ENCODE assay signal across 1 cellular context in the genomic region with DNA sequence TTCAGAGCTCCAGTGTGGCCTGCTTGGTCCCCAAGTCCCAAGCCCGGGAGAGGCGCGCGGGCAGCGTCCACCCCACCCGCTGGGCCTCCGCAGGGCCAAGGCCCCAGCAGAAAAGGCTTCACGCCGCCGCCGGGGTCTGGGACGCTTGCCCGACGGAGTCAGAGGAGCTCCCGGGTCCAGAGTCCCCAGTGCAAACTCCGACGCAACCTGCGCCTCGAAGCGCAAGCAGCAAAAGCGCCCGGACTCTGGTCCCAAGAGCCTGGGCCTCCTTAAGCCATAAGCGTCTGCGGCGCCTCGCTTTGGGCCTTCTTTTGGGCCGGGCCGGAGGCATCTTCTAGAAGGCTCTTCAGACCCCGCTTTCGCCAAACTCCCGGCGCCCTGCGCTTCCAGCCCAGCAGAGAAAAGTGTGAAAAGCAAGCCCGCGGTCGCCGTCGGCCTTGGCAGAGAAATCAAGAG.
A peak's percentile ranks its signal among the peaks of the same experiment; 100 is the strongest.
TF ChIP-seq lines count a peak whose summit lies in the region.

No MANE protein-coding gene starts in this region.

TF ChIP-seq in K562, 482 proteins besides CTCF, POLR2A, EP300 and RAD21 (continued from another document):
- TF ChIP-seq, protein P1, sequence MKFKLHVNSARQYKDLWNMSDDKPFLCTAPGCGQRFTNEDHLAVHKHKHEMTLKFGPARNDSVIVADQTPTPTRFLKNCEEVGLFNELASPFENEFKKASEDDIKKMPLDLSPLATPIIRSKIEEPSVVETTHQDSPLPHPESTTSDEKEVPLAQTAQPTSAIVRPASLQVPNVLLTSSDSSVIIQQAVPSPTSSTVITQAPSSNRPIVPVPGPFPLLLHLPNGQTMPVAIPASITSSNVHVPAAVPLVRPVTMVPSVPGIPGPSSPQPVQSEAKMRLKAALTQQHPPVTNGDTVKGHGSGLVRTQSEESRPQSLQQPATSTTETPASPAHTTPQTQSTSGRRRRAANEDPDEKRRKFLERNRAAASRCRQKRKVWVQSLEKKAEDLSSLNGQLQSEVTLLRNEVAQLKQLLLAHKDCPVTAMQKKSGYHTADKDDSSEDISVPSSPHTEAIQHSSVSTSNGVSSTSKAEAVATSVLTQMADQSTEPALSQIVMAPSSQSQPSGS (CRISPR knock-in tag; IDR thresholded peaks at IDR 0.05): no peak
- TF ChIP-seq HSF4 (CRISPR knock-in tag; IDR thresholded peaks at IDR 0.05; ENCODE audit: borderline replicate concordance) (no peak), ZNF146 (CRISPR knock-in tag; IDR thresholded peaks at IDR 0.05; ENCODE audit: unreplicated experiment) (peak; percentile 11), SAP30 (IDR thresholded peaks at IDR 0.05; ENCODE audit: borderline replicate concordance, insufficient read depth, low read depth, low read length, poor library complexity, severe bottlenecking) (peak; percentile 22), NELFE (IDR thresholded peaks at IDR 0.05; ENCODE audit: insufficient read depth, insufficient read length) (no peak), LCOR (CRISPR knock-in tag; IDR thresholded peaks at IDR 0.05) (0 out of 2 replicates have a peak, but pooled peaks have one; percentile 12), TCF7 (IDR thresholded peaks at IDR 0.05; ENCODE audit: borderline replicate concordance) (no peak)
